In genomic region chr6:5260661-5261544, GRCh38 we compare ENCODE assay signal across 8 cellular contexts. TPM values are rescaled to one million over a fixed set of nuclear protein-coding genes. Genes with fewer than 3 reads are reported as not detected.
DNase-seq lines count a peak whose midpoint lies in the region; ATAC-seq and TF ChIP-seq lines count a peak whose summit lies in the region.

Gene FARS2 (plus strand): TSS chr6:5261513.
Gene LYRM4 (minus strand): TSS chr6:5260950. CDS start chr6:5260733, 217 bp downstream.

- TF ChIP-seq CTCF in left ventricle myocardium inferior (IDR thresholded peaks at IDR 0.05; ENCODE audit: borderline replicate concordance) = peak; percentile 26
- TF ChIP-seq CTCF in prostate gland (IDR thresholded peaks at IDR 0.05) = peak in 2 of 4 experiments; percentile 65 to 66

- no peaks in the 10 kb centered on the region for H3K36me3 ChIP-seq in left ventricle myocardium inferior
- no peaks in the 10 kb centered on the region for H3K36me3 ChIP-seq in prostate gland

- H3K27me3 ChIP-seq in left ventricle myocardium inferior (ENCODE audit: low read depth) (no peaks in the 10 kb centered on the region), prostate gland (replicated peaks; ENCODE audit: insufficient read depth) (no peaks in the 10 kb centered on the region)

- TF ChIP-seq POLR2A in GM15510 (IDR thresholded peaks at IDR 0.05; ENCODE audit: borderline replicate concordance, extremely low read depth, insufficient read length) (peak; percentile 58), prostate gland (IDR thresholded peaks at IDR 0.05) (peak; percentile 45)

- H3K4me1 Mint-ChIP-seq in T-helper 17 cell = peaks cover 25% of the 10 kb centered on the region

- ATAC-seq in HG02884 (IDR thresholded peaks at IDR 0.05; ENCODE audit: unreplicated experiment) = peak; percentile 65
- ATAC-seq in T-helper 17 cell = peak; percentile 81

- under 1% methylated on average over 73 of the region's 85 CpGs for WGBS in prostate gland

- intact Hi-C loops in left ventricle myocardium inferior (cut with micrococcal nuclease) (no loop called here), prostate gland (cut with DNase I) (loop anchor here (2.0 kb wide), 1 partner anchor 56 kb away; no protein-coding TSS in a partner anchor)

- H3K4me3 ChIP-seq in left ventricle myocardium inferior = peak within 1 kb of the TSS; percentile 82
- H3K4me3 ChIP-seq in prostate gland = peak within 1 kb of the TSS; percentile 84 to 88

- H3K27ac ChIP-seq in left ventricle myocardium inferior (replicated peaks) (peak within 1 kb of the TSS; percentile 96), prostate gland (peak within 1 kb of the TSS; percentile 94 to 95)

- no peaks in the 10 kb centered on the region for H3K27me3 Mint-ChIP-seq in T-helper 17 cell

- H3K4me3 Mint-ChIP-seq in T-helper 17 cell = peak within 1 kb of the TSS; percentile 97

- H3K9me3 ChIP-seq in T-helper 17 cell (ENCODE audit: control insufficient read depth, low read length, poor library complexity, severe bottlenecking) = no peaks in the 10 kb centered on the region
- no peaks in the 10 kb centered on the region for H3K9me3 ChIP-seq in left ventricle myocardium inferior (replicated peaks)
- no peaks in the 10 kb centered on the region for H3K9me3 ChIP-seq in prostate gland

- H3K36me3 Mint-ChIP-seq in T-helper 17 cell (ENCODE audit: low read depth) = no peaks in the 10 kb centered on the region

- H3K4me1 ChIP-seq in left ventricle myocardium inferior = peaks cover 35% of the 10 kb centered on the region
- H3K4me1 ChIP-seq in prostate gland (replicated peaks) = no peaks in the 10 kb centered on the region

- DNase-seq in NCI-H146 treated with DMSO at 0.1 percent for 48 hours (lab: John Stamatoyannopoulos, UW; ENCODE audit: unreplicated experiment) (peak; percentile 85), T-helper 17 cell (peak; percentile 86 to 92 (median 91)), amygdala (lab: John Stamatoyannopoulos, UW) (peak; percentile 63 to 98 (median 90)), left ventricle myocardium inferior (peak; percentile 92), prostate gland (ENCODE audit: low spot score) (peak; percentile 85), ureter (ENCODE audit: low spot score) (peak; percentile 88)

- H3K27ac Mint-ChIP-seq in T-helper 17 cell = peak within 1 kb of the TSS; percentile 99

RNA-seq across cellular contexts. Expression of gene FARS2, which starts in this region (rescaled TPM):
- total RNA-seq in T-helper 17 cell = 10 to 100 TPM; 20.7 to 26.4 TPM
- 16.7 TPM for total RNA-seq in left ventricle myocardium inferior
- total RNA-seq in prostate gland = 10 to 100 TPM; 11.6 to 19.5 TPM
- 27.4 TPM for total RNA-seq in ureter

RNA-seq across cellular contexts. Expression of gene LYRM4, which starts in this region (rescaled TPM):
- total RNA-seq in T-helper 17 cell (10 to 100 TPM; 14.6 to 19.2 TPM), left ventricle myocardium inferior (28.5 TPM), prostate gland (10 to 100 TPM; 21.4 to 23.7 TPM), ureter (33.5 TPM)

Comparison
In these comparisons a context has a peak if more than half of its experiments do, and no peak if none do; other contexts are left out.
1. Peak in every context shown above with its lines: DNase-seq, ATAC-seq, H3K4me3 ChIP-seq and H3K27ac ChIP-seq.